Comparison of ENCODE assay signal across 8 cellular contexts in genomic region chr15:69414702-69415161, GRCh38. TPM values are rescaled to one million over a fixed set of nuclear protein-coding genes. Genes with fewer than 3 reads are reported as not detected.
DNase-seq lines count a peak whose midpoint lies in the region; ATAC-seq and TF ChIP-seq lines count a peak whose summit lies in the region.

No MANE protein-coding gene starts in this region.

- peak; percentile 19 to 23 for ATAC-seq in activated T-cell treated with anti-CD3 and anti-CD28 coated beads, Interleukin-2, amount 50 U/mL, for 4 hours

- no peaks in the 10 kb centered on the region for H3K9me3 Mint-ChIP-seq in activated T-cell treated with anti-CD3 and anti-CD28 coated beads, Interleukin-2, amount 50 U/mL, for 4 hours
- no peaks in the 10 kb centered on the region for H3K9me3 Mint-ChIP-seq in glutamatergic neuron (ENCODE audit: unreplicated experiment)

- intact Hi-C loops in posterior vena cava (cut with DNase I), result no loop called here

- peak; percentile 21 for DNase-seq in activated T-cell treated with anti-CD3 and anti-CD28 coated beads, Interleukin-2, amount 50 U/mL, for 1 hour
- DNase-seq in activated T-cell treated with anti-CD3 and anti-CD28 coated beads for 4 hours, result no peak
- peak; percentile 94 for DNase-seq in HCEC 1CT
- peak; percentile 22 for DNase-seq in LNCaP clone FGC (ENCODE audit: low read depth)
- no peak for DNase-seq in activated T-cell treated with anti-CD3 and anti-CD28 coated beads, Interleukin-2, amount 50 U/mL, for 4 hours
- peak; percentile 44 for DNase-seq in glutamatergic neuron
- DNase-seq in posterior vena cava (ENCODE audit: low spot score), result peak; percentile 83
- no peak for DNase-seq in occipital lobe (lab: John Stamatoyannopoulos, UW)

- H3K4me3 Mint-ChIP-seq in activated T-cell treated with anti-CD3 and anti-CD28 coated beads, Interleukin-2, amount 50 U/mL, for 4 hours, result peak overlapping the region; percentile 73
- H3K4me3 Mint-ChIP-seq in glutamatergic neuron (ENCODE audit: unreplicated experiment), result peak overlapping the region; percentile 86

- TF ChIP-seq CTCF in LNCaP clone FGC (IDR thresholded peaks at IDR 0.05; ENCODE audit: control insufficient read depth, extremely low read depth, insufficient read depth), result no peak
- no peak for TF ChIP-seq CTCF in glutamatergic neuron (IDR thresholded peaks at IDR 0.05; ENCODE audit: partially characterized antibody, unreplicated experiment)

- peaks cover 6% of the 10 kb centered on the region for H3K4me1 Mint-ChIP-seq in activated T-cell treated with anti-CD3 and anti-CD28 coated beads, Interleukin-2, amount 50 U/mL, for 4 hours (ENCODE audit: low read depth)
- no peaks in the 10 kb centered on the region for H3K4me1 Mint-ChIP-seq in glutamatergic neuron (ENCODE audit: low read depth, unreplicated experiment)

- H3K36me3 Mint-ChIP-seq in activated T-cell treated with anti-CD3 and anti-CD28 coated beads, Interleukin-2, amount 50 U/mL, for 4 hours (ENCODE audit: insufficient read depth), result no peaks in the 10 kb centered on the region
- H3K36me3 Mint-ChIP-seq in glutamatergic neuron (ENCODE audit: unreplicated experiment), result no peaks in the 10 kb centered on the region

- H3K27me3 Mint-ChIP-seq in activated T-cell treated with anti-CD3 and anti-CD28 coated beads, Interleukin-2, amount 50 U/mL, for 4 hours (ENCODE audit: low read depth), result peaks cover 3% of the 10 kb centered on the region
- no peaks in the 10 kb centered on the region for H3K27me3 Mint-ChIP-seq in glutamatergic neuron (ENCODE audit: unreplicated experiment)

- H3K4me3 ChIP-seq in LNCaP clone FGC (ENCODE audit: low read depth, low read length), result peak overlapping the region; percentile 82

- H3K27ac Mint-ChIP-seq in glutamatergic neuron (ENCODE audit: unreplicated experiment), result no peak overlapping the region

RNA-seq across cellular contexts. Expression of gene KIF23, which starts 0.6 kb away (rescaled TPM):
- 1 to 10 TPM; 3.4 to 3.7 (median 3.5) TPM for total RNA-seq in activated T-cell treated with anti-CD3 and anti-CD28 coated beads, Interleukin-2, amount 50 U/mL, for 4 hours
- total RNA-seq in glutamatergic neuron (ENCODE audit: unreplicated experiment) (5.2 TPM), posterior vena cava (1 to 10 TPM; 3.3 to 4.7 TPM), occipital lobe (4.7 TPM)

RNA-seq across cellular contexts. Expression of gene RPLP1, which starts 37.9 kb away (rescaled TPM):
- total RNA-seq in activated T-cell treated with anti-CD3 and anti-CD28 coated beads, Interleukin-2, amount 50 U/mL, for 4 hours, result 1,000 to 10,000 TPM; 3,232 to 3,343 (median 3,252) TPM
- total RNA-seq in glutamatergic neuron (ENCODE audit: unreplicated experiment) (572 TPM), posterior vena cava (1,000 to 10,000 TPM; 1,397 to 1,408 TPM), occipital lobe (40.1 TPM)

Comparison
In these comparisons a context has a peak if more than half of its experiments do, and no peak if none do; other contexts are left out.
1. DNase-seq: peak in activated T-cell treated with anti-CD3 and anti-CD28 coated beads, Interleukin-2, amount 50 U/mL, for 1 hour (single experiment), HCEC 1CT (single experiment), LNCaP clone FGC (single experiment), glutamatergic neuron (single experiment) and posterior vena cava (single experiment); none in activated T-cell treated with anti-CD3 and anti-CD28 coated beads for 4 hours (single experiment), activated T-cell treated with anti-CD3 and anti-CD28 coated beads, Interleukin-2, amount 50 U/mL, for 4 hours (single experiment) and occipital lobe (single experiment).
2. RNA of gene RPLP1, which starts 37.9 kb away (total RNA-seq): 3,232 to 3,343 TPM in activated T-cell treated with anti-CD3 and anti-CD28 coated beads, Interleukin-2, amount 50 U/mL, for 4 hours, 1,397 to 1,408 TPM in posterior vena cava and 572 TPM in glutamatergic neuron (single experiment); 40.1 TPM in occipital lobe (single experiment); every median in the first group is over 10 times any median in the second.